Comparison of ENCODE assay signal across 8 cellular contexts in the genomic region with DNA sequence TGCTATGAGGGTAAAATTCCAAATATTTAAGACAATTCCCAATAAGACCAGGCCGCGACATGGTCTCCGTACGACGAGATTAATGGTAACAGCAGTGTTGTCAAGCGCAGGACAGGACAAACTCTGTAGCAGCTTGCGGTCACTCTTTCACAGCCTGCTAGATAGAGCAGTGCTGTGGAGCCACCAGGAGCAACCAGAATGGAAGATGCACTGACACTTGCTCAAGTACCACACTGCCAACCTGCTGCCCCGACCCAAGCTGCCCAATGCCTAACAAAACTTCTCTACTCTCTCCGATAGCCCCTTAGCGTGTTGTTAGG.
DNase-seq lines count a peak whose midpoint lies in the region; ATAC-seq, FAIRE-seq and TF ChIP-seq lines count a peak whose summit lies in the region.

No MANE protein-coding gene starts in this region.

- no peak for TF ChIP-seq CTCF in brain microvascular endothelial cell (IDR thresholded peaks at IDR 0.05; ENCODE audit: low read depth, low read length, missing control alignments)

- no peaks in the 10 kb centered on the region for H3K27me3 ChIP-seq in brain microvascular endothelial cell (replicated peaks)
- H3K27me3 ChIP-seq in mucosa of rectum (ENCODE audit: control insufficient read depth in 2 of 2, insufficient read depth in 2 of 2, low read length in 2 of 2): no peaks in the 10 kb centered on the region

- in situ Hi-C loops in brain microvascular endothelial cell (cut with HindIII; ENCODE audit: low pct_ligation_motif_present, low sequenced_read_pairs): no loop called here

- ATAC-seq in GM21381 (IDR thresholded peaks at IDR 0.05; ENCODE audit: unreplicated experiment) (peak; percentile 31), HG03571 (IDR thresholded peaks at IDR 0.05; ENCODE audit: unreplicated experiment) (peak; percentile 20)

- H3K9me3 ChIP-seq in mucosa of rectum (ENCODE audit: control insufficient read depth in 2 of 2, low read length in 2 of 2): no peaks in the 10 kb centered on the region

- peak overlapping the region; percentile 76 for H3K4me3 ChIP-seq in brain microvascular endothelial cell (ENCODE audit: low read depth, low read length)
- peak overlapping the region; percentile 85 to 94 for H3K4me3 ChIP-seq in mucosa of rectum (ENCODE audit: low read length in 2 of 2)

- H3K9ac ChIP-seq in mucosa of rectum (ENCODE audit: low read depth in 1 of 2, low read length in 2 of 2): peak overlapping the region; percentile 92 to 99

- H3K27ac ChIP-seq in brain microvascular endothelial cell (peak overlapping the region; percentile 98), mucosa of rectum (ENCODE audit: low read depth in 2 of 2, low read length in 2 of 2) (peak overlapping the region; percentile 97 to 98)

- H3K36me3 ChIP-seq in brain microvascular endothelial cell (replicated peaks) (no peaks in the 10 kb centered on the region), mucosa of rectum (ENCODE audit: control insufficient read depth in 2 of 2, insufficient read depth in 2 of 2, low read length in 2 of 2) (no peaks in the 10 kb centered on the region)

- no peak for FAIRE-seq in urothelium cell line (lab: Jason Lieb, UNC)

- H3K4me1 ChIP-seq in mucosa of rectum (ENCODE audit: control insufficient read depth in 2 of 2, insufficient read depth in 2 of 2, low read length in 2 of 2): peaks cover 8 to 14% of the 10 kb centered on the region in 2 donors

- DNase-seq in DMS53 treated with DMSO at 0.1 percent for 48 hours (lab: John Stamatoyannopoulos, UW; ENCODE audit: unreplicated experiment) (peak; percentile 28), brain microvascular endothelial cell (no peak), iPS-NIHi11 (ENCODE audit: low spot score) (no peak), EL (no peak), urothelium cell line (ENCODE audit: low spot score) (no peak)
